Comparison of ENCODE assay signal across 11 cellular contexts in the genomic region with DNA sequence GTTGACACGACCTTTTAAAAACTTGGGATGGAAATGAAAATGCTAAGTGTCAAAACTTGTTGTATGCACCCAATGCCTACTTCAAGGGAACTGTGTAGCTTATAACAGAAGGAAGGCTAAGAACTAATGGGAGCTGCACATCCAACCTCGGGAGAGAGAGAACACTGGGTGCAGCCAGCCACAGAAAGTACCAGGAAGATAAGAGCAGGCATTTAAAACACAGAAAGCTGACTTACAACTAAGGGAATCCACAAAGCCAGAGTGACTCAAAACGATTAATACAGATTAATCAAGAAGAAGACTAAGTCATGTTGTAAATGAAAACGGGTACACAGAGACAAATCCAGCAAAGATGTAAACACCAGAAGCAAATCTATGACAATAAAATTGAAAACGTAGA.
DNase-seq lines count a peak whose midpoint lies in the region; ATAC-seq lines count a peak whose summit lies in the region.
"Had no signal": no experiment of that assay in that cellular context is flagged by ENCODE, and none has a peak within 500 bp of the region (broad histone marks: within the 10 kb centered on the region; RNA-seq: fewer than 3 reads in every experiment).

No MANE protein-coding gene starts in this region.

- peaks cover 49 to 71% (median 58%) of the 10 kb centered on the region in 4 donors for H3K4me1 Mint-ChIP-seq in CD4-positive, alpha-beta memory T cell
- H3K4me1 Mint-ChIP-seq in naive thymus-derived CD8-positive, alpha-beta T cell = peaks cover 40 to 83% (median 69%) of the 10 kb centered on the region in 4 donors

- H3K36me3 Mint-ChIP-seq in CD4-positive, alpha-beta memory T cell = peaks cover 0 to 6% of the 10 kb centered on the region in 2 donors
- H3K36me3 Mint-ChIP-seq in naive thymus-derived CD8-positive, alpha-beta T cell = no peaks in the 10 kb centered on the region

- DNase-seq in CD4-positive, alpha-beta memory T cell = no peak
- DNase-seq in SJSA1 (ENCODE audit: low read depth in 1 of 2, low spot score in 2 of 2) (no peak), fibroblast of peridontal ligament (ENCODE audit: extremely low read depth) (peak; percentile 42), CD1c-positive myeloid dendritic cell (ENCODE audit: extremely low spot score) (no peak), NCI-H187 (lab: John Stamatoyannopoulos, UW) (no peak), NCI-H774 (lab: John Stamatoyannopoulos, UW) (no peak)
- no peak for DNase-seq in naive thymus-derived CD8-positive, alpha-beta T cell
- DNase-seq in stimulated activated CD4-positive, alpha-beta T cell treated with anti-CD3 and anti-CD28 coated beads, Interleukin-4, amount 100 ng/mL, for 1 hour = no peak
- DNase-seq: activated CD8-positive, alpha-beta memory T cell treated with anti-CD3 and anti-CD28 coated beads, Interleukin-2, amount 10 ng/mL, durations not matched to agents 7 days and 5 days; NCI-H748 treated with DMSO at 0.1 percent for 48 hours; Peyer's patch had no signal

- CTCF ChIA-PET in CD4-positive, alpha-beta memory T cell (lab: Charles Lee; ENCODE audit: partially characterized antibody) = interaction anchor here (4.6 kb wide), 1 partner anchor 12 kb away, joined by 24 read pairs; no protein-coding TSS in a partner anchor

- no peak for ATAC-seq in naive thymus-derived CD8-positive, alpha-beta T cell
- ATAC-seq: activated CD8-positive, alpha-beta memory T cell treated with anti-CD3 and anti-CD28 coated beads, Interleukin-2, amount 10 ng/mL, durations not matched to agents 7 days and 5 days had no signal

- H3K27ac ChIP-seq in CD4-positive, alpha-beta memory T cell (ENCODE audit: low read depth, low read length) = no peak overlapping the region
- peak overlapping the region; percentile 36 for H3K27ac ChIP-seq in SJSA1

- H3K4me3 Mint-ChIP-seq in CD4-positive, alpha-beta memory T cell = peak overlapping the region in 6 of 8 donors; percentile 17 to 70 (median 46)
- peak overlapping the region in 9 of 10 donors; percentile 3 to 76 (median 36) for H3K4me3 Mint-ChIP-seq in naive thymus-derived CD8-positive, alpha-beta T cell
- H3K4me3 Mint-ChIP-seq: activated CD8-positive, alpha-beta memory T cell treated with anti-CD3 and anti-CD28 coated beads, Interleukin-2, amount 10 ng/mL, durations not matched to agents 7 days and 5 days had no signal

- H3K36me3 ChIP-seq in CD4-positive, alpha-beta memory T cell (ENCODE audit: insufficient read depth, low read length) = no peaks in the 10 kb centered on the region
- H3K36me3 ChIP-seq in SJSA1 = no peaks in the 10 kb centered on the region
- H3K36me3 ChIP-seq: Peyer's patch had no signal

- no peaks in the 10 kb centered on the region for H3K27me3 Mint-ChIP-seq in CD4-positive, alpha-beta memory T cell
- H3K27me3 Mint-ChIP-seq in naive thymus-derived CD8-positive, alpha-beta T cell = no peaks in the 10 kb centered on the region

- POLR2A ChIA-PET in CD4-positive, alpha-beta memory T cell (lab: Charles Lee; ENCODE audit: partially characterized antibody) = interaction anchor here (0.6 to 6.0 kb wide), 6 partner anchors 11 to 114 kb away, joined by 3 to 55 read pairs (median 4); a partner anchor contains a TSS
- POLR2A ChIA-PET in naive thymus-derived CD8-positive, alpha-beta T cell (lab: Charles Lee) = interaction anchor here (0.9 to 5.4 kb wide), 2 partner anchors 8 to 12 kb away, joined by 7 to 36 read pairs; no protein-coding TSS in a partner anchor

- H3K27ac Mint-ChIP-seq in CD4-positive, alpha-beta memory T cell = peak overlapping the region; percentile 44 to 90 (median 85)
- H3K27ac Mint-ChIP-seq in naive thymus-derived CD8-positive, alpha-beta T cell = peak overlapping the region; percentile 88 to 99 (median 92)

- no peaks in the 10 kb centered on the region for H3K9me3 Mint-ChIP-seq in CD4-positive, alpha-beta memory T cell
- H3K9me3 Mint-ChIP-seq in naive thymus-derived CD8-positive, alpha-beta T cell = no peaks in the 10 kb centered on the region

- intact Hi-C loops in CD4-positive, alpha-beta memory T cell (cut with micrococcal nuclease) = loop anchor here (5.0 kb wide), 1 partner anchor 40 kb away; no protein-coding TSS in a partner anchor

- peaks cover 70% of the 10 kb centered on the region for H3K4me1 ChIP-seq in CD4-positive, alpha-beta memory T cell (ENCODE audit: insufficient read depth, low read length)
- peaks cover 49% of the 10 kb centered on the region for H3K4me1 ChIP-seq in SJSA1 (replicated peaks)

- H3K4me3 ChIP-seq in CD4-positive, alpha-beta memory T cell (ENCODE audit: low read length in 2 of 2) = no peak overlapping the region
- H3K4me3 ChIP-seq in SJSA1 = no peak overlapping the region
- H3K4me3 ChIP-seq: Peyer's patch had no signal

- no peaks in the 10 kb centered on the region for H3K9me3 ChIP-seq in CD4-positive, alpha-beta memory T cell (ENCODE audit: control insufficient read depth in 1 of 2, low read length in 2 of 2)
- 0 out of 2 replicates have a peak, but pooled peaks cover 4% of the 10 kb centered on the region for H3K9me3 ChIP-seq in SJSA1 (replicated peaks)
- H3K9me3 ChIP-seq: Peyer's patch had no signal

- no peaks in the 10 kb centered on the region for H3K27me3 ChIP-seq in CD4-positive, alpha-beta memory T cell (ENCODE audit: insufficient read depth, low read length)
- H3K27me3 ChIP-seq in SJSA1 (replicated peaks) = no peaks in the 10 kb centered on the region
- H3K27me3 ChIP-seq: Peyer's patch had no signal
